27 cellular contexts compared by ENCODE assay signal in the genomic region with DNA sequence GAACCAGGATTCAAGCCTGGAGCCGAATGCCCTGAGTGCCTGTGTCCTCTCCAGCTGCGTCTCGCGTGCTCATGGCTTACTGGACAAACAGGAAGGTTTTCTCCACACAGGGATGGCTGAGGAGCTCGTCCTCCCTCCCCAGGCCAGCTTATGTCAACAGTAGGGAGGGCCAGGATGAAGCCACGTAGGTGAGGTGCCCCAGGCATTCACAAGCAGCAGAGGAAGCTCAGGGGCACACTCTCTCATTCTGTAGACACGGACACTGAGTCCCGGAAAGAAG. TPM values are rescaled to one million over a fixed set of nuclear protein-coding genes. Genes with fewer than 3 reads are reported as not detected.
"Had no signal": no experiment of that assay in that cellular context is flagged by ENCODE, and none has a peak within 500 bp of the region (broad histone marks: within the 10 kb centered on the region; RNA-seq: fewer than 3 reads in every experiment).

No MANE protein-coding gene starts in this region.

- H3K4me3 Mint-ChIP-seq: activated CD4-positive, alpha-beta T cell treated with anti-CD3 and anti-CD28 coated beads for 36 hours; activated CD8-positive, alpha-beta memory T cell treated with anti-CD3 and anti-CD28 coated beads, Interleukin-2, amount 10 ng/mL, durations not matched to agents 7 days and 5 days; activated CD8-positive, alpha-beta T cell treated with anti-CD3 and anti-CD28 coated beads, Interleukin-2, amount 10 ng/mL, durations not matched to agents 7 days and 5 days; activated naive CD4-positive, alpha-beta T cell treated with anti-CD3 and anti-CD28 coated beads, Interleukin-2, amount 50 U/mL, for 24 hours; nephron; stimulated activated memory B cell treated with anti-CD40 and anti-IgM and Interleukin-4, amounts not matched to agents 10 μg/mL and 1 μg/mL and 100 μg/mL, for 72 hours; stimulated activated naive CD8-positive, alpha-beta T cell treated with anti-CD3 and anti-CD28 coated beads, Interleukin-15, amount 100 ng/mL, for 72 hours had no signal

- H3K27ac Mint-ChIP-seq: activated CD4-positive, alpha-beta T cell treated with anti-CD3 and anti-CD28 coated beads for 36 hours; activated CD8-positive, alpha-beta memory T cell treated with anti-CD3 and anti-CD28 coated beads, Interleukin-2, amount 10 ng/mL, durations not matched to agents 7 days and 5 days; activated CD8-positive, alpha-beta T cell treated with anti-CD3 and anti-CD28 coated beads, Interleukin-2, amount 10 ng/mL, durations not matched to agents 7 days and 5 days; activated naive CD4-positive, alpha-beta T cell treated with anti-CD3 and anti-CD28 coated beads, Interleukin-2, amount 50 U/mL, for 24 hours; activated T-helper 2 cell treated with anti-CD3 and anti-CD28 coated beads, Interferon-gamma antibody, Interleukin-2, Interleukin-4, amounts not matched to agents 10 μg/mL and 5 μg/mL and 100 μg/mL, durations not matched to agents 14 hours and 24 hours and 36 hours; nephron; stimulated activated memory B cell treated with anti-CD40 and anti-IgM and Interleukin-4, amounts not matched to agents 10 μg/mL and 1 μg/mL and 100 μg/mL, for 72 hours; stimulated activated naive CD8-positive, alpha-beta T cell treated with anti-CD3 and anti-CD28 coated beads, Interleukin-15, amount 100 ng/mL, for 72 hours had no signal

- H3K9me3 Mint-ChIP-seq: activated naive CD4-positive, alpha-beta T cell treated with anti-CD3 and anti-CD28 coated beads, Interleukin-2, amount 50 U/mL, for 24 hours; activated T-helper 2 cell treated with anti-CD3 and anti-CD28 coated beads, Interferon-gamma antibody, Interleukin-2, Interleukin-4, amounts not matched to agents 10 μg/mL and 5 μg/mL and 100 μg/mL, durations not matched to agents 14 hours and 24 hours and 36 hours had no signal

- H3K36me3 ChIP-seq: breast epithelium, neutrophil, pancreas, upper lobe of right lung had no signal

- H3K4me3 ChIP-seq: breast epithelium, pancreas, psoas muscle, smooth muscle cell, upper lobe of right lung had no signal

- H3K4me1 Mint-ChIP-seq: activated CD4-positive, alpha-beta T cell treated with anti-CD3 and anti-CD28 coated beads for 36 hours; activated CD8-positive, alpha-beta memory T cell treated with anti-CD3 and anti-CD28 coated beads, Interleukin-2, amount 10 ng/mL, durations not matched to agents 7 days and 5 days; activated naive CD4-positive, alpha-beta T cell treated with anti-CD3 and anti-CD28 coated beads, Interleukin-2, amount 50 U/mL, for 24 hours; nephron; stimulated activated memory B cell treated with anti-CD40 and anti-IgM and Interleukin-4, amounts not matched to agents 10 μg/mL and 1 μg/mL and 100 μg/mL, for 72 hours; stimulated activated naive CD8-positive, alpha-beta T cell treated with anti-CD3 and anti-CD28 coated beads, Interleukin-15, amount 100 ng/mL, for 72 hours had no signal

- H3K9me3 ChIP-seq: neutrophil, pancreas, psoas muscle, upper lobe of right lung had no signal

- H3K36me3 Mint-ChIP-seq: activated CD8-positive, alpha-beta memory T cell treated with anti-CD3 and anti-CD28 coated beads, Interleukin-2, amount 10 ng/mL, durations not matched to agents 7 days and 5 days; activated naive CD4-positive, alpha-beta T cell treated with anti-CD3 and anti-CD28 coated beads, Interleukin-2, amount 50 U/mL, for 24 hours; stimulated activated memory B cell treated with anti-CD40 and anti-IgM and Interleukin-4, amounts not matched to agents 10 μg/mL and 1 μg/mL and 100 μg/mL, for 72 hours had no signal

- H3K4me1 ChIP-seq: breast epithelium, pancreas, psoas muscle, upper lobe of right lung had no signal

- H3K27me3 ChIP-seq: breast epithelium, neutrophil, pancreas, upper lobe of right lung had no signal

- H3K27ac ChIP-seq: breast epithelium, neutrophil, pancreas, psoas muscle, upper lobe of right lung had no signal

- H3K27me3 Mint-ChIP-seq: activated naive CD4-positive, alpha-beta T cell treated with anti-CD3 and anti-CD28 coated beads, Interleukin-2, amount 50 U/mL, for 24 hours had no signal

- DNase-seq: activated CD4-positive, alpha-beta T cell treated with anti-CD3 and anti-CD28 coated beads for 36 hours; activated CD4-positive, CD25-positive, alpha-beta regulatory T cell; activated CD8-positive, alpha-beta memory T cell treated with anti-CD3 and anti-CD28 coated beads, Interleukin-2, amount 10 ng/mL, durations not matched to agents 7 days and 5 days; activated CD8-positive, alpha-beta T cell treated with anti-CD3 and anti-CD28 coated beads, Interleukin-2, amount 10 ng/mL, durations not matched to agents 7 days and 5 days; activated T-cell treated with anti-CD3 and anti-CD28 coated beads, Interleukin-2, amount 50 U/mL, for 48 hours; central memory CD4-positive, alpha-beta T cell; foreskin fibroblast; head of caudate nucleus; hippocampal formation; kidney; left colon; mammary epithelial cell; psoas muscle; stimulated activated CD4-positive, alpha-beta T cell treated with anti-CD3 and anti-CD28 coated beads, Interleukin-1b, Interleukin-23, amount 100 ng/mL, for 48 hours; stimulated activated CD4-positive, alpha-beta T cell treated with anti-CD3 and anti-CD28 coated beads, Interleukin-4, amount 100 ng/mL, for 4 hours; stimulated activated CD8-positive, alpha-beta memory T cell treated with anti-CD3 and anti-CD28 coated beads, Interleukin-4, amount 100 ng/mL, for 48 hours; stimulated activated naive CD8-positive, alpha-beta T cell treated with anti-CD3 and anti-CD28 coated beads, Interleukin-15, amount 100 ng/mL, for 72 hours; substantia nigra; upper lobe of right lung had no signal

- ATAC-seq: activated CD4-positive, alpha-beta T cell treated with anti-CD3 and anti-CD28 coated beads for 36 hours; activated CD8-positive, alpha-beta memory T cell treated with anti-CD3 and anti-CD28 coated beads, Interleukin-2, amount 10 ng/mL, durations not matched to agents 7 days and 5 days; activated CD8-positive, alpha-beta T cell treated with anti-CD3 and anti-CD28 coated beads, Interleukin-2, amount 10 ng/mL, durations not matched to agents 7 days and 5 days; left colon; pancreas; psoas muscle; upper lobe of right lung had no signal

RNA-seq across cellular contexts. Expression of a gene that starts 49.3 kb away (rescaled TPM):
- total RNA-seq: activated CD4-positive, alpha-beta T cell treated with anti-CD3 and anti-CD28 coated beads for 36 hours; activated CD8-positive, alpha-beta memory T cell treated with anti-CD3 and anti-CD28 coated beads, Interleukin-2, amount 10 ng/mL, durations not matched to agents 7 days and 5 days; activated CD8-positive, alpha-beta T cell treated with anti-CD3 and anti-CD28 coated beads, Interleukin-2, amount 10 ng/mL, durations not matched to agents 7 days and 5 days; activated T-helper 2 cell treated with anti-CD3 and anti-CD28 coated beads, Interferon-gamma antibody, Interleukin-2, Interleukin-4, amounts not matched to agents 10 μg/mL and 5 μg/mL and 100 μg/mL, durations not matched to agents 14 hours and 24 hours and 36 hours had no signal
